Comparison of ENCODE assay signal across 19 cellular contexts in genomic region chr16:65779196-65779595, GRCh38.
A peak's percentile ranks its signal among the peaks of the same experiment; 100 is the strongest.
DNase-seq lines count a peak whose midpoint lies in the region; ATAC-seq, FAIRE-seq and TF ChIP-seq lines count a peak whose summit lies in the region.
"Had no signal": no experiment of that assay in that cellular context is flagged by ENCODE, and none has a peak within 500 bp of the region (broad histone marks: within the 10 kb centered on the region; RNA-seq: fewer than 3 reads in every experiment).

No MANE protein-coding gene starts in this region.

- H3K36me3 ChIP-seq in K562 (ENCODE audit: control insufficient read depth, insufficient read depth, low read length) (no peaks in the 10 kb centered on the region), aorta (ENCODE audit: control insufficient read depth in 1 of 2, insufficient read depth in 2 of 2, low read length in 1 of 2) (no peaks in the 10 kb centered on the region), left lung (no peaks in the 10 kb centered on the region)
- H3K36me3 ChIP-seq: HAP-1 had no signal

- no peaks in the 10 kb centered on the region for H3K9me1 ChIP-seq in K562 (ENCODE audit: control insufficient read depth, insufficient read depth, low read length)

- no peak for FAIRE-seq in K562 (lab: Jason Lieb, UNC)
- FAIRE-seq: A204.1, D721Med, G401.6, GM12891 had no signal

- peaks cover 28% of the 10 kb centered on the region for H3K4me1 Mint-ChIP-seq in osteocyte (ENCODE audit: unreplicated experiment)
- H3K4me1 Mint-ChIP-seq: CD14-positive monocyte; CD4-positive, alpha-beta memory T cell had no signal

- H3K4me3 Mint-ChIP-seq in osteocyte (ENCODE audit: unreplicated experiment), result no peak overlapping the region
- H3K4me3 Mint-ChIP-seq: CD14-positive monocyte; CD4-positive, alpha-beta memory T cell had no signal

- H3K9me3 Mint-ChIP-seq in osteocyte (ENCODE audit: unreplicated experiment), result peaks cover 10% of the 10 kb centered on the region

- peaks cover 0 to 4% of the 10 kb centered on the region in 2 experiments; a peak in 1 of 5 replicates for H3K4me1 ChIP-seq in K562 (replicated peaks in 1 of 2; ENCODE audit: control insufficient read depth in 2 of 2, insufficient read depth in 2 of 2, low read length in 2 of 2)
- peaks cover 0 to 8% of the 10 kb centered on the region in 2 donors for H3K4me1 ChIP-seq in aorta (ENCODE audit: control insufficient read depth in 1 of 2, insufficient read depth in 2 of 2, low read length in 2 of 2)
- no peaks in the 10 kb centered on the region for H3K4me1 ChIP-seq in left lung
- H3K4me1 ChIP-seq: Caco-2, HAP-1 had no signal

- no peak overlapping the region for H3K27ac ChIP-seq in K562 (ENCODE audit: extremely low read depth, low read depth, low read length)
- no peak overlapping the region for H3K27ac ChIP-seq in aorta (ENCODE audit: low read depth in 1 of 2, low read length in 2 of 2)
- H3K27ac ChIP-seq in left lung, result no peak overlapping the region
- H3K27ac ChIP-seq: GM23248, HL-60 had no signal

- POLR2A ChIA-PET in K562 (lab: Yijun Ruan, JAX), result no interaction called here

- TF ChIP-seq CTCF in K562 (IDR thresholded peaks at IDR 0.05 in 2 of 3, conservative IDR thresholded peaks at IDR 0.05 in 1 of 3; ENCODE audit: insufficient read depth in 2 of 3, low read depth in 1 of 3, low read length in 3 of 3), result no peak
- TF ChIP-seq CTCF in osteocyte (IDR thresholded peaks at IDR 0.05), result no peak
- no peak for TF ChIP-seq CTCF in left lung (IDR thresholded peaks at IDR 0.05)

- in situ Hi-C loops in K562 (cut with MboI), result no loop called here

- no peaks in the 10 kb centered on the region for H3K27me3 Mint-ChIP-seq in osteocyte (ENCODE audit: unreplicated experiment)
- H3K27me3 Mint-ChIP-seq: CD4-positive, alpha-beta memory T cell had no signal

- H2AFZ ChIP-seq in K562 (ENCODE audit: low read depth, low read length), result peak overlapping the region; percentile 66; the same call in 1 of the 2 replicates
- H2AFZ ChIP-seq: GM23248 had no signal

- H4K20me1 ChIP-seq in K562 (replicated peaks; ENCODE audit: control insufficient read depth, insufficient read depth, low read length), result no peaks in the 10 kb centered on the region

- H3K4me3 ChIP-seq in K562, result no peak overlapping the region
- H3K4me3 ChIP-seq in aorta (ENCODE audit: low read length in 2 of 2), result no peak overlapping the region
- no peak overlapping the region for H3K4me3 ChIP-seq in left lung
- H3K4me3 ChIP-seq: GM23248, HAP-1 had no signal

- no peak for DNase-seq in K562 (ENCODE audit: extremely low read depth in 1 of 4, low spot score in 3 of 4)
- peak; percentile 19 for DNase-seq in fibroblast of peridontal ligament (ENCODE audit: extremely low read depth)
- DNase-seq in osteocyte (ENCODE audit: extremely low spot score, unreplicated experiment), result no peak
- no peak for DNase-seq in aorta
- DNase-seq in KG1 (lab: John Stamatoyannopoulos, UW), result no peak
- DNase-seq in left lung, result no peak
- DNase-seq: ACHN; Caco-2; CD4-positive, alpha-beta memory T cell; GM23248 had no signal

- no peak overlapping the region for H3K9ac ChIP-seq in K562 (ENCODE audit: insufficient read depth in 1 of 2, low read depth in 2 of 2, low read length in 2 of 2)
- H3K9ac ChIP-seq: GM23248 had no signal

- TF ChIP-seq RAD21 in K562 (CRISPR knock-in tag; conservative IDR thresholded peaks at IDR 0.05 in 1 of 2, IDR thresholded peaks at IDR 0.05 in 1 of 2), result no peak

- TF ChIP-seq POLR2A in K562 (conservative IDR thresholded peaks at IDR 0.05), result no peak

- no peaks in the 10 kb centered on the region for H3K36me3 Mint-ChIP-seq in osteocyte (ENCODE audit: unreplicated experiment)
- H3K36me3 Mint-ChIP-seq: CD14-positive monocyte; CD4-positive, alpha-beta memory T cell had no signal

- H3K79me2 ChIP-seq in K562 (ENCODE audit: control insufficient read depth, insufficient read depth, low read length), result no peaks in the 10 kb centered on the region

- no TSS peak for BruUV-seq in K562 (replicated peaks; lab: Mats Ljungman, UMichigan)

- CTCF ChIA-PET in K562 (lab: Yijun Ruan, JAX; ENCODE audit: low intra/inter-chr PET ratio), result no interaction called here

- WGBS in K562 (ENCODE audit: insufficient coverage, low coverage, missing lambda C conversion rate), result 42% methylated on average over 7 of the region's 7 CpGs
- 60 to 79% methylated on average over 7 of the region's 7 CpGs for WGBS in aorta, 2 donors

- H3K27ac Mint-ChIP-seq in osteocyte (ENCODE audit: unreplicated experiment), result peak overlapping the region; percentile 6
- H3K27ac Mint-ChIP-seq: CD14-positive monocyte; CD4-positive, alpha-beta memory T cell had no signal

- H3K27me3 ChIP-seq in K562 (ENCODE audit: control insufficient read depth in 2 of 2, insufficient read depth in 2 of 2, low read length in 2 of 2) (no peaks in the 10 kb centered on the region), aorta (ENCODE audit: control insufficient read depth in 1 of 2, insufficient read depth in 2 of 2, low read length in 1 of 2) (no peaks in the 10 kb centered on the region), left lung (no peaks in the 10 kb centered on the region)

- no peak overlapping the region for H3K4me2 ChIP-seq in K562 (ENCODE audit: insufficient read depth, low read length)

- intact Hi-C loops in K562 (cut with micrococcal nuclease), result no loop called here
- intact Hi-C loops in aorta (cut with DNase I), result no loop called here
- intact Hi-C loops in left lung (cut with DNase I), result no loop called here

- ATAC-seq in K562, result no peak
- ATAC-seq in aorta (ENCODE audit: low FRiP score), result peak; percentile 28
- ATAC-seq in left lung, result no peak
- no peak for ATAC-seq in HG02678 (IDR thresholded peaks at IDR 0.05; ENCODE audit: unreplicated experiment)
- no peak for ATAC-seq in GM18868 (IDR thresholded peaks at IDR 0.05; ENCODE audit: unreplicated experiment)

- H3K9me3 ChIP-seq in K562 (replicated peaks; ENCODE audit: control insufficient read depth, insufficient read depth, low read depth, low read length), result peaks cover 2% of the 10 kb centered on the region
- H3K9me3 ChIP-seq in aorta (ENCODE audit: control insufficient read depth, low read length), result peaks cover 2% of the 10 kb centered on the region
- peaks cover 0 to 3% of the 10 kb centered on the region in 2 donors for H3K9me3 ChIP-seq in left lung
- H3K9me3 ChIP-seq: HAP-1 had no signal

- no peak for TF ChIP-seq EP300 in K562 (IDR thresholded peaks at IDR 0.05; ENCODE audit: low read length)

TF ChIP-seq in K562, 482 proteins besides CTCF, POLR2A, EP300 and RAD21:
- TF ChIP-seq NFIC (IDR thresholded peaks at IDR 0.05), result peak; percentile 38
- no peak for TF ChIP-seq FOXJ2 (tag; IDR thresholded peaks at IDR 0.05)
- no peak for TF ChIP-seq RHOXF2B (CRISPR knock-in tag; conservative IDR thresholded peaks at IDR 0.05)
